Comparison of ENCODE assay signal across 8 cellular contexts in genomic region chr14:36320210-36321003, GRCh38. TPM values are rescaled to one million over a fixed set of nuclear protein-coding genes. Genes with fewer than 3 reads are reported as not detected.
DNase-seq lines count a peak whose midpoint lies in the region; ATAC-seq and TF ChIP-seq lines count a peak whose summit lies in the region.

A gene with protein sequence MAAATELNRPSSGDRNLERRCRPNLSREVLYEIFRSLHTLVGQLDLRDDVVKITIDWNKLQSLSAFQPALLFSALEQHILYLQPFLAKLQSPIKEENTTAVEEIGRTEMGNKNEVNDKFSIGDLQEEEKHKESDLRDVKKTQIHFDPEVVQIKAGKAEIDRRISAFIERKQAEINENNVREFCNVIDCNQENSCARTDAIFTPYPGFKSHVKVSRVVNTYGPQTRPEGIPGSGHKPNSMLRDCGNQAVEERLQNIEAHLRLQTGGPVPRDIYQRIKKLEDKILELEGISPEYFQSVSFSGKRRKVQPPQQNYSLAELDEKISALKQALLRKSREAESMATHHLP (minus strand): TSS chr14:36320637. CDS start chr14:36320588, 49 bp downstream.

- in situ Hi-C loops in Caki2 (cut with HindIII; ENCODE audit: low pct_unique_long_range_greater_than_20kb, low sequenced_read_pairs): no loop called here

- H3K27ac ChIP-seq in OCI-LY3 (ENCODE audit: low read length): peak within 1 kb of the TSS; percentile 64

- no peaks in the 10 kb centered on the region for H3K9me3 ChIP-seq in OCI-LY3 (ENCODE audit: insufficient read depth, low read length)

- ATAC-seq in GM21515 (IDR thresholded peaks at IDR 0.05; ENCODE audit: unreplicated experiment): peak; percentile 98

- H3K27me3 ChIP-seq in OCI-LY3 (ENCODE audit: low read depth, low read length): no peaks in the 10 kb centered on the region

- TF ChIP-seq CTCF in OCI-LY3 (IDR thresholded peaks at IDR 0.05; ENCODE audit: low read depth, low read length): no peak

- no peaks in the 10 kb centered on the region for H3K36me3 ChIP-seq in OCI-LY3 (replicated peaks; ENCODE audit: low read depth, low read length)

- peak within 1 kb of the TSS; percentile 88 for H3K9ac ChIP-seq in OCI-LY3 (ENCODE audit: low read length)

- DNase-seq in Caki2 (ENCODE audit: low read depth) (peak; percentile 87), HuH-7 (ENCODE audit: low spot score) (peak; percentile 51), epidermal melanocyte (ENCODE audit: insufficient read length, low spot score) (peak; percentile 94), middle frontal gyrus (ENCODE audit: extremely low spot score, low spot score) (peak; percentile 93)
- peak; percentile 91 for DNase-seq in activated CD8-positive, alpha-beta memory T cell treated with anti-CD3 and anti-CD28 coated beads, Interleukin-2, amount 50 U/mL, for 48 hours
- peak; percentile 76 to 85 for DNase-seq in stimulated activated CD8-positive, alpha-beta memory T cell treated with anti-CD3 and anti-CD28 coated beads, Interleukin-2, amount 100 ng/mL, for 48 hours (ENCODE audit: low read depth in 2 of 2)

- peaks cover 14% of the 10 kb centered on the region; the same call in 1 of the 2 replicates for H4K20me1 ChIP-seq in OCI-LY3 (ENCODE audit: insufficient read depth, low read length)

- peak within 1 kb of the TSS; percentile 88 for H2AFZ ChIP-seq in OCI-LY3 (ENCODE audit: low read depth, low read length)

- H3K79me2 ChIP-seq in OCI-LY3 (ENCODE audit: low read length): peaks cover 50% of the 10 kb centered on the region

- peak within 1 kb of the TSS; percentile 76 for H3K4me2 ChIP-seq in OCI-LY3 (ENCODE audit: low read length)

- H3K4me3 ChIP-seq in OCI-LY3 (ENCODE audit: low read length): peak within 1 kb of the TSS; percentile 98

- peaks cover 39% of the 10 kb centered on the region for H3K4me1 ChIP-seq in OCI-LY3 (ENCODE audit: low read length)

RNA-seq across cellular contexts. Expression of the gene that starts here (rescaled TPM):
- total RNA-seq in Caki2 (2014; rRNA removed; shearing (Covaris generic); ENCODE audit: low replicate concordance): 4.4 and 8.8 TPM in 2 replicates

Comparison
In these comparisons a context has a peak if more than half of its experiments do, and no peak if none do; other contexts are left out.
1. Peak in every context shown above with its lines: DNase-seq, ATAC-seq, H3K4me3 ChIP-seq and H3K27ac ChIP-seq.